Comparison of ENCODE assay signal across 16 cellular contexts in genomic region chr6:37651991-37652390, GRCh38. TPM values are rescaled to one million over a fixed set of nuclear protein-coding genes. Genes with fewer than 3 reads are reported as not detected.
DNase-seq lines count a peak whose midpoint lies in the region; ATAC-seq and TF ChIP-seq lines count a peak whose summit lies in the region.
"Had no signal": no experiment of that assay in that cellular context is flagged by ENCODE, and none has a peak within 500 bp of the region (broad histone marks: within the 10 kb centered on the region; RNA-seq: fewer than 3 reads in every experiment).

No MANE protein-coding gene starts in this region.

- H3K4me1 ChIP-seq in heart left ventricle (peaks cover 0 to 40% (median 11%) of the 10 kb centered on the region in 12 donors), right cardiac atrium (ENCODE audit: control insufficient read depth, insufficient read depth, low read length) (no peaks in the 10 kb centered on the region)

- DNase-seq in Right ventricle myocardium superior (no peak), left cardiac atrium (no peak), heart left ventricle (no peak), right cardiac atrium (peak in 1 of 3 donors; percentile 54), posterior vena cava (ENCODE audit: low spot score) (peak; percentile 72), HCEC 1CT (no peak), NCI-H2029 treated with DMSO at 0.1 percent for 48 hours (lab: John Stamatoyannopoulos, UW) (no peak)
- DNase-seq: Calu3; CD8-positive, alpha-beta T cell; DMS79 treated with DMSO at 0.1 percent for 48 hours; GF-D8; H9; IMR-90 had no signal

- peaks cover 0 to 21% (median 13%) of the 10 kb centered on the region in 9 donors for H3K27me3 ChIP-seq in heart left ventricle
- no peaks in the 10 kb centered on the region for H3K27me3 ChIP-seq in right cardiac atrium (ENCODE audit: control insufficient read depth, insufficient read depth)
- H3K27me3 ChIP-seq: BLaER1 treated with 17β-estradiol and CSF1 and Interleukin-3, amounts not matched to agents 10 nM and 100 nM had no signal

- WGBS in heart left ventricle, 4 donors = 83 to 92% (median 85%) methylated on average over 13 of the region's 13 CpGs
- 84% methylated on average over 13 of the region's 13 CpGs for WGBS in right cardiac atrium

- peak; percentile 69 for ATAC-seq in Right ventricle myocardium superior (ENCODE audit: poor library complexity)
- no peak for ATAC-seq in left cardiac atrium
- ATAC-seq in heart left ventricle = peak in 3 of 4 donors; percentile 47 to 70 (median 62)
- ATAC-seq in right cardiac atrium = peak in 1 of 2 donors; percentile 27
- ATAC-seq: CD8-positive, alpha-beta T cell; GM12878 had no signal

- H3K4me3 ChIP-seq in heart left ventricle = no peak overlapping the region
- no peak overlapping the region for H3K4me3 ChIP-seq in right cardiac atrium (ENCODE audit: low read length)
- H3K4me3 ChIP-seq: BLaER1 treated with 17β-estradiol and CSF1 and Interleukin-3, amounts not matched to agents 10 nM and 100 nM; GM12878 had no signal

- intact Hi-C loops in Right ventricle myocardium superior (cut with DNase I) (no loop called here), left cardiac atrium (cut with DNase I) (no loop called here), heart left ventricle (cut with DNase I) (loop anchor here in 1 of 10 donors (5.0 kb wide), 1 partner anchor 40 kb away; no protein-coding TSS in a partner anchor), right cardiac atrium (cut with DNase I) (no loop called here), posterior vena cava (cut with DNase I) (no loop called here)

- H3K9me3 ChIP-seq in heart left ventricle (peaks cover 0 to 11% (median 6%) of the 10 kb centered on the region in 12 donors), right cardiac atrium (ENCODE audit: control insufficient read depth, low read length) (no peaks in the 10 kb centered on the region)

- no peak for TF ChIP-seq POLR2A in heart left ventricle (IDR thresholded peaks at IDR 0.05)

- TF ChIP-seq CTCF in heart left ventricle (IDR thresholded peaks at IDR 0.05) = no peak

- H3K36me3 ChIP-seq in heart left ventricle = no peaks in the 10 kb centered on the region
- H3K36me3 ChIP-seq: BLaER1 treated with 17β-estradiol and CSF1 and Interleukin-3, amounts not matched to agents 10 nM and 100 nM had no signal

- peak overlapping the region in 3 of 12 donors; percentile 44 to 62 (median 49) for H3K27ac ChIP-seq in heart left ventricle
- peak overlapping the region; percentile 6 for H3K27ac ChIP-seq in right cardiac atrium (ENCODE audit: low read length)
- H3K27ac ChIP-seq: BLaER1 treated with 17β-estradiol and CSF1 and Interleukin-3, amounts not matched to agents 10 nM and 100 nM; HL-60 had no signal

RNA-seq across cellular contexts. Expression of gene MDGA1, which starts 45.7 kb away (rescaled TPM):
- 12.5 TPM for total RNA-seq in Right ventricle myocardium superior
- total RNA-seq in left cardiac atrium = 1 to 10 TPM; 2.9 to 4.7 TPM
- 1 to 10 TPM; 1.1 to 4.9 (median 2.0) TPM for total RNA-seq in heart left ventricle
- 1 to 10 TPM in 1 of 2 donors, under 1 TPM in 1; 0.29 to 1.8 TPM for polyA plus RNA-seq in heart left ventricle
- total RNA-seq in right cardiac atrium = 1 to 10 TPM; 1.8 to 3.9 (median 2.5) TPM
- 3.0 TPM for polyA plus RNA-seq in right cardiac atrium
- total RNA-seq in posterior vena cava = 1 to 10 TPM; 3.5 to 7.6 TPM

Comparison
In these comparisons a context has a peak if more than half of its experiments do, and no peak if none do; other contexts are left out.
1. ATAC-seq: peak in Right ventricle myocardium superior (single experiment) and heart left ventricle (3 of 4); none in left cardiac atrium (0 of 2).